21 cellular contexts compared by ENCODE assay signal in the genomic region with DNA sequence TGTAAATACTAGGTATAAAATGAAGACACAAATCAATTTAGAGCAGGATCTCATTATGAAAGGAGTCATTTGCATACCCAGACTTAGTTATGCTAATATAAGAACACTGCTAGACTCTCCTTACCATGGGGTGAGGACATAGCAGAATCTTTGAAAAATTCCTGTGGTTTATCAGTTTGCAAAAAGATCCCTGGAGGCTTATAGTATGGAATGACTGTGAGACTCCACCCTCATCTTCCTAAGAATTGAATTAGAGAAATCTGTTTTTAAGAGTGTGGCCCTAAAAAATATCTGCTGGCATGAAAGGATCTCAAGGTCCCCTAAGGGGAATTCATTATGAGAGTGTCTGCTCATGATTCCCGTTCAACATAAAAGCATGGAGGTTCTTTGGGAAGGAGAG.
DNase-seq lines count a peak whose midpoint lies in the region; ATAC-seq, FAIRE-seq and TF ChIP-seq lines count a peak whose summit lies in the region.
"Had no signal": no experiment of that assay in that cellular context is flagged by ENCODE, and none has a peak within 500 bp of the region (broad histone marks: within the 10 kb centered on the region; RNA-seq: fewer than 3 reads in every experiment).

No MANE protein-coding gene starts in this region.

- peaks cover 0 to 2% of the 10 kb centered on the region in 2 donors for H3K9me3 Mint-ChIP-seq in effector memory CD8-positive, alpha-beta T cell
- H3K9me3 Mint-ChIP-seq: activated naive CD8-positive, alpha-beta T cell treated with anti-CD3 and anti-CD28 coated beads, Interleukin-2, amount 50 U/mL, for 24 hours; central memory CD8-positive, alpha-beta T cell had no signal

- TF ChIP-seq CTCF in AG10803 (conservative IDR thresholded peaks at IDR 0.05; ENCODE audit: low read length) (no peak), astrocyte of the cerebellum (IDR thresholded peaks at IDR 0.05; ENCODE audit: low read depth, low read length, missing control alignments) (no peak), foreskin keratinocyte (conservative IDR thresholded peaks at IDR 0.05) (no peak)

- DNase-seq in AG10803 (ENCODE audit: low read depth) (peak; percentile 84), astrocyte of the cerebellum (ENCODE audit: low read depth) (peak; percentile 26), foreskin keratinocyte (peak in 1 of 2 donors; percentile 49), RCC 7860 (ENCODE audit: low spot score) (no peak)
- no peak for DNase-seq in effector memory CD8-positive, alpha-beta T cell
- DNase-seq in stimulated activated CD4-positive, alpha-beta T cell treated with anti-CD3 and anti-CD28 coated beads, Interleukin-12 subunit alpha, Interleukin-12 subunit beta, amount 100 ng/mL, for 4 hours: no peak
- DNase-seq: activated CD4-positive, CD25-positive, alpha-beta regulatory T cell treated with anti-CD3 and anti-CD28 coated beads, Interleukin-2, amount 50 U/mL, for 72 hours; activated naive CD8-positive, alpha-beta T cell treated with anti-CD3 and anti-CD28 coated beads, Interleukin-2, amount 50 U/mL, for 24 hours; CD4-positive, CD25-positive, alpha-beta regulatory T cell; glutamatergic neuron; KG1; nucleus accumbens; OCI-M1; right cardiac atrium; stimulated activated naive CD4-positive, alpha-beta T cell treated with Interleukin-2 at 50 U/mL for 16 hours; tibial artery had no signal

- ATAC-seq in HG02870 (IDR thresholded peaks at IDR 0.05; ENCODE audit: unreplicated experiment) (peak; percentile 9), foreskin keratinocyte (peak; percentile 72), GM19035 (IDR thresholded peaks at IDR 0.05; ENCODE audit: unreplicated experiment) (no peak)
- no peak for ATAC-seq in effector memory CD8-positive, alpha-beta T cell (replicated peaks)
- ATAC-seq: A549; activated naive CD8-positive, alpha-beta T cell treated with anti-CD3 and anti-CD28 coated beads, Interleukin-2, amount 50 U/mL, for 24 hours; right cardiac atrium had no signal

- H3K4me1 Mint-ChIP-seq in effector memory CD8-positive, alpha-beta T cell (ENCODE audit: low read depth in 2 of 2): no peaks in the 10 kb centered on the region
- H3K4me1 Mint-ChIP-seq: activated naive CD8-positive, alpha-beta T cell treated with anti-CD3 and anti-CD28 coated beads, Interleukin-2, amount 50 U/mL, for 24 hours; CD4-positive, CD25-positive, alpha-beta regulatory T cell; central memory CD8-positive, alpha-beta T cell had no signal

- no peak overlapping the region for H3K27ac ChIP-seq in foreskin keratinocyte
- H3K27ac ChIP-seq: A549, tibial artery had no signal

- peaks cover 20% of the 10 kb centered on the region for H3K4me1 ChIP-seq in foreskin keratinocyte
- H3K4me1 ChIP-seq: A549, tibial artery had no signal

- H3K36me3 Mint-ChIP-seq in effector memory CD8-positive, alpha-beta T cell (ENCODE audit: insufficient read depth): no peaks in the 10 kb centered on the region
- H3K36me3 Mint-ChIP-seq: CD4-positive, CD25-positive, alpha-beta regulatory T cell had no signal

- no peaks in the 10 kb centered on the region for H3K27me3 ChIP-seq in foreskin keratinocyte
- H3K27me3 ChIP-seq: tibial artery had no signal

- no peak overlapping the region for H3K4me3 Mint-ChIP-seq in effector memory CD8-positive, alpha-beta T cell
- H3K4me3 Mint-ChIP-seq: activated naive CD8-positive, alpha-beta T cell treated with anti-CD3 and anti-CD28 coated beads, Interleukin-2, amount 50 U/mL, for 24 hours; CD4-positive, CD25-positive, alpha-beta regulatory T cell; central memory CD8-positive, alpha-beta T cell had no signal

- in situ Hi-C loops in astrocyte of the cerebellum (cut with HindIII; ENCODE audit: low sequenced_read_pairs): no loop called here

- peaks cover 10 to 24% of the 10 kb centered on the region in 2 donors for H3K27me3 Mint-ChIP-seq in effector memory CD8-positive, alpha-beta T cell

- no peak overlapping the region for H3K27ac Mint-ChIP-seq in effector memory CD8-positive, alpha-beta T cell
- H3K27ac Mint-ChIP-seq: activated naive CD8-positive, alpha-beta T cell treated with anti-CD3 and anti-CD28 coated beads, Interleukin-2, amount 50 U/mL, for 24 hours had no signal

- no peak overlapping the region for H3K4me3 ChIP-seq in AG10803 (ENCODE audit: low read length)
- no peak overlapping the region for H3K4me3 ChIP-seq in astrocyte of the cerebellum (ENCODE audit: low read depth, low read length)
- H3K4me3 ChIP-seq: A549, tibial artery had no signal

- FAIRE-seq in RCC 7860 (lab: Jason Lieb, UNC): no peak
- FAIRE-seq: A549, H54 had no signal

Comparison
In these comparisons a context has a peak if more than half of its experiments do, and no peak if none do; other contexts are left out.
1. DNase-seq: peak in AG10803 (single experiment) and astrocyte of the cerebellum (single experiment); none in effector memory CD8-positive, alpha-beta T cell (0 of 3), stimulated activated CD4-positive, alpha-beta T cell treated with anti-CD3 and anti-CD28 coated beads, Interleukin-12 subunit alpha, Interleukin-12 subunit beta, amount 100 ng/mL, for 4 hours (single experiment) and RCC 7860 (single experiment).
2. ATAC-seq: peak in HG02870 (single experiment) and foreskin keratinocyte (single experiment); none in effector memory CD8-positive, alpha-beta T cell (single experiment) and GM19035 (single experiment).